Comparison of ENCODE assay signal across 6 cellular contexts in the genomic region with DNA sequence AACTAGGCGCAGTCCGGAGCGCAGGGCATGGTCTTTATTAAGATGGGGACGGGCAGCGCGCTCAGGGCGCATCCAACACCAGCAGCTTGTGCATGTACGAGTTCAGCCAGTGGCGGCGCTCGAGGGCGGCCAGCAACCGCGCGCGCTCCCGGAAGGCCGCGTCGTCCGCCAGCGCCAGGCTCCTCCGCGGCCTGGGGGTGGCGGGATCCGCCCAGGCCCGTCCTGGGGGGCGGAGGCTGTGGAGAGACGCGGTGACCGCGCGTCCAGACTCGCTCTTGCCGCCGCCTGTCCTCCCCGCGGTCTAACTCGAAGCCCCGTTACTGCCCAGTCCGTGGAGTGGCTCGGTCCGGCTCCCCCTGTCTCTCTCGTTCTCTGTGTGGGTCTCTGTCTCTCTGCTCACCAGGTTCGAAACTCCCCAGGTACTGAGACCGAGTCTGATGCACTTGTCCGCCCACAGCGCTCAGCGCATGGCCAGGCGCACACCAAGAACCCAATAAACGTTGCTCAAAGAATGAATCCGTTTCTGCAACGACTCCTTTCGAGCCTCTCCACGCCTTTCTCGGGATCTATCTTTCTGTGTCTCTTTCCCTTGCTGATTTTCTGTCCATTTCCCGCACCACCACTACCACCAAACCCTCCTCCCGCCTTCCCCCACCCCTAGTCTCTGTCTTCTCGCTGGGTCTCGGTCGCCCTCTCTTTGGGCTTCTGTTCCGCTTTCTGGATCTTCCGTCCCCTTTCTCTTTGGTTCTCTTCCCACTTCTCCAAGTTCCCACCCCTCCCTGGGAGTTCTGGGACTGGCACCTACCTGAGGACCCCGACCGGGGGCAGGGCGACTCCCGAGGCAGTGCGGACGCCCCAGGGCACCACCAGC. TPM values are rescaled to one million over a fixed set of nuclear protein-coding genes. Genes with fewer than 3 reads are reported as not detected.
DNase-seq lines count a peak whose midpoint lies in the region; ATAC-seq and TF ChIP-seq lines count a peak whose summit lies in the region.

No MANE protein-coding gene starts in this region.

- H3K27me3 Mint-ChIP-seq in endothelial cell (ENCODE audit: unreplicated experiment), result peaks cover 25% of the 10 kb centered on the region

- intact Hi-C loops in OCI-LY7 (cut with micrococcal nuclease; ENCODE audit: unreplicated experiment), result no loop called here

- CTCF ChIA-PET in OCI-LY7 (lab: Charles Lee; ENCODE audit: unreplicated experiment), result interaction anchor here (0.9 kb wide), 1 partner anchor 12 kb away, joined by 3 read pairs; no protein-coding TSS in a partner anchor

- peak overlapping the region; percentile 48 for H3K27ac Mint-ChIP-seq in endothelial cell (ENCODE audit: unreplicated experiment)

- H4K20me1 ChIP-seq in OCI-LY7 (ENCODE audit: insufficient read depth, low read length), result no peaks in the 10 kb centered on the region

- H3K4me3 ChIP-seq in OCI-LY7 (ENCODE audit: low read depth, low read length, poor library complexity, severe bottlenecking), result no peak overlapping the region

- H3K4me1 Mint-ChIP-seq in endothelial cell (ENCODE audit: unreplicated experiment), result peaks cover 33% of the 10 kb centered on the region

- H2AFZ ChIP-seq in OCI-LY7 (ENCODE audit: low read length), result no peak overlapping the region

- POLR2A ChIA-PET in OCI-LY7 (lab: Charles Lee), result interaction anchor here (0.8 kb wide), 1 partner anchor 11 kb away, joined by 3 read pairs; no protein-coding TSS in a partner anchor

- BruUV-seq in OCI-LY7 (replicated peaks; lab: Mats Ljungman, UMichigan), result no TSS peak

- no peaks in the 10 kb centered on the region for H3K36me3 ChIP-seq in OCI-LY7 (ENCODE audit: insufficient read depth, low read length)

- no peaks in the 10 kb centered on the region for H3K79me2 ChIP-seq in OCI-LY7 (ENCODE audit: insufficient read depth, low read depth, low read length)

- H3K9me3 Mint-ChIP-seq in endothelial cell (ENCODE audit: unreplicated experiment), result no peaks in the 10 kb centered on the region

- H3K4me3 Mint-ChIP-seq in endothelial cell (ENCODE audit: unreplicated experiment), result peak overlapping the region; percentile 80

- no peaks in the 10 kb centered on the region for H3K9me2 ChIP-seq in OCI-LY7 (ENCODE audit: insufficient read depth, low read length)

- TF ChIP-seq CTCF in OCI-LY7 (conservative IDR thresholded peaks at IDR 0.05; ENCODE audit: low read length), result peak; percentile 55; the same call in 1 of the 2 replicates
- TF ChIP-seq CTCF in endothelial cell (IDR thresholded peaks at IDR 0.05; ENCODE audit: unreplicated experiment), result peak; percentile 76

- H3K36me3 Mint-ChIP-seq in endothelial cell (ENCODE audit: low read depth, unreplicated experiment), result peaks cover 22% of the 10 kb centered on the region

- H3K4me1 ChIP-seq in OCI-LY7 (ENCODE audit: insufficient read depth, low read length, poor library complexity, severe bottlenecking), result peaks cover 63% of the 10 kb centered on the region

- H3K4me2 ChIP-seq in OCI-LY7 (ENCODE audit: low read length), result no peak overlapping the region; the same call in 1 of the 2 replicates

- no peaks in the 10 kb centered on the region for H3K9me3 ChIP-seq in OCI-LY7 (ENCODE audit: low read length)

- ATAC-seq in GM19455 (IDR thresholded peaks at IDR 0.05; ENCODE audit: unreplicated experiment), result no peak

- DNase-seq in GM03348 (ENCODE audit: low spot score) (peak; percentile 45), OCI-LY7 (ENCODE audit: low spot score) (no peak), endothelial cell (ENCODE audit: low spot score) (peak; percentile 75), kidney glomerular epithelial cell (lab: John Stamatoyannopoulos, UW) (no peak)
- DNase-seq in stimulated activated CD4-positive, alpha-beta T cell treated with anti-CD3 and anti-CD28 coated beads, Interleukin-4, amount 100 ng/mL, for 24 hours, result peak; percentile 35

- no peak overlapping the region for H3K27ac ChIP-seq in OCI-LY7 (ENCODE audit: low read depth, low read length, poor library complexity, severe bottlenecking)

RNA-seq across cellular contexts. Expression of a gene that starts 0.6 kb away (rescaled TPM):
- 0.66 TPM in 1 of 2 replicates, not detected in the other for total RNA-seq in OCI-LY7 (2014; rRNA removed; shearing (Covaris generic))
- total RNA-seq in OCI-LY7 (2022), result 1.7 TPM in 1 of 2 replicates, not detected in the other
- not detected for total RNA-seq in endothelial cell (ENCODE audit: unreplicated experiment)

RNA-seq across cellular contexts. Expression of a gene that starts 2.5 kb away (rescaled TPM):
- total RNA-seq in OCI-LY7 (2014; rRNA removed; shearing (Covaris generic)), result not detected in 2 replicates
- not detected in 2 replicates for total RNA-seq in OCI-LY7 (2022)
- not detected for total RNA-seq in endothelial cell (ENCODE audit: unreplicated experiment)

RNA-seq across cellular contexts. Expression of a gene that starts 18.7 kb away (rescaled TPM):
- 0.13 and 1.3 TPM in 2 replicates for total RNA-seq in OCI-LY7 (2014; rRNA removed; shearing (Covaris generic))
- total RNA-seq in OCI-LY7 (2022) (1.3 and 1.5 TPM in 2 replicates), endothelial cell (ENCODE audit: unreplicated experiment) (0.92 TPM)

RNA-seq across cellular contexts. Expression of a gene that starts 29.0 kb away (rescaled TPM):
- 114 and 117 TPM in 2 replicates for total RNA-seq in OCI-LY7 (2014; rRNA removed; shearing (Covaris generic))
- 93.2 and 95.5 TPM in 2 replicates for total RNA-seq in OCI-LY7 (2022)
- total RNA-seq in endothelial cell (ENCODE audit: unreplicated experiment), result 78.8 TPM

RNA-seq across cellular contexts. Expression of a gene that starts 30.4 kb away (rescaled TPM):
- 39.5 and 55.4 TPM in 2 replicates for total RNA-seq in OCI-LY7 (2014; rRNA removed; shearing (Covaris generic))
- total RNA-seq in OCI-LY7 (2022) (26.0 and 30.6 TPM in 2 replicates), endothelial cell (ENCODE audit: unreplicated experiment) (49.6 TPM)

Comparison
In these comparisons a context has a peak if more than half of its experiments do, and no peak if none do; other contexts are left out.
1. DNase-seq: peak in GM03348 (single experiment), endothelial cell (single experiment) and stimulated activated CD4-positive, alpha-beta T cell treated with anti-CD3 and anti-CD28 coated beads, Interleukin-4, amount 100 ng/mL, for 24 hours (single experiment); none in OCI-LY7 (single experiment) and kidney glomerular epithelial cell (single experiment).